In the genomic region with DNA sequence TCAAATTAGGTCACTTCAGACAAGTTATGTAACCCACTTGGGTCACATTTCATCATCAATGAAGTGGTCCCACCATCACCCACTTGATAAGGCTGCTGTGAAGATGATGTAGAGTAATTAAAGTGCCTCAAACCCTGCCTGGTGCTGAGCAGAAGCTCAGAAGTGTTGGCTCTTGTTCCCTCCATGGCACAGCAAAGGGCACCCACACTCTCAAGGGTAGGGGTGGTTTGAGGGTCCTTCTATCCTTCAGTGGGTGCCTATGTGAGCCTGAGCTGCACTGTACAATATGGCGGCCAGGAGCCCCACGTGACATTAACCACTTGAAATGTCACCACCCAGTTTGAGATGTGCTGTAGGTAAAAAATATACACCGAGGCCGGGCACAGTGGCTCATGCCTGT, we compare ENCODE assay signal across 19 cellular contexts.
DNase-seq lines count a peak whose midpoint lies in the region; ATAC-seq, FAIRE-seq and TF ChIP-seq lines count a peak whose summit lies in the region.
"Had no signal": no experiment of that assay in that cellular context is flagged by ENCODE, and none has a peak within 500 bp of the region (broad histone marks: within the 10 kb centered on the region; RNA-seq: fewer than 3 reads in every experiment).

No MANE protein-coding gene starts in this region.

- POLR2A ChIA-PET in GM12878 (lab: Charles Lee): interaction anchor here (0.6 to 13.9 kb wide), 7 partner anchors 7 to 59 kb away, joined by 3 to 384 read pairs (median 29); no protein-coding TSS in a partner anchor

- CTCF ChIA-PET in activated naive CD4-positive, alpha-beta T cell treated with anti-CD3 and anti-CD28 coated beads for 36 hours (lab: Charles Lee): interaction anchor here (0.5 to 2.6 kb wide), 8 partner anchors 22 to 350 kb away, joined by 3 to 10 read pairs (median 4); no protein-coding TSS in a partner anchor
- CTCF ChIA-PET in GM12878 (lab: Yijun Ruan, JAX): interaction anchor here (1.9 to 8.0 kb wide), 9 partner anchors 13 to 213 kb away, joined by 9 to 85 read pairs (median 48); no protein-coding TSS in a partner anchor

- H3K36me3 ChIP-seq in KOPT-K1 (ENCODE audit: insufficient read depth, low read length) (peaks cover 29% of the 10 kb centered on the region), GM12878 (ENCODE audit: control insufficient read depth in 2 of 2, insufficient read depth in 2 of 2, low read length in 1 of 2) (peaks cover 8% of the 10 kb centered on the region in 2 experiments; a peak in 3 of 4 replicates)
- H3K36me3 ChIP-seq: neural progenitor cell had no signal

- SMC1A ChIA-PET in GM12878 (lab: Charles Lee; ENCODE audit: uncharacterized antibody, unreplicated experiment): interaction anchor here (1.4 to 16.2 kb wide), 9 partner anchors 11 to 213 kb away, joined by 3 to 490 read pairs (median 19); no protein-coding TSS in a partner anchor

- peak; percentile 24; the same call in 1 of the 2 replicates for TF ChIP-seq POLR2A in GM12878 (IDR thresholded peaks at IDR 0.05; ENCODE audit: low read depth, low read length)

- peak overlapping the region; percentile 45; the same call in 1 of the 2 replicates for H3K4me3 ChIP-seq in GM12878
- H3K4me3 ChIP-seq: ascending aorta, hepatocyte, neural progenitor cell had no signal

- in situ Hi-C loops in GM12878 (cut with MboI): no loop called here

- H3K9me3 ChIP-seq in KOPT-K1 (ENCODE audit: insufficient read depth, low read length, poor library complexity, severe bottlenecking) (no peaks in the 10 kb centered on the region), GM12878 (replicated peaks; ENCODE audit: control insufficient read depth, insufficient read depth, low read length) (no peaks in the 10 kb centered on the region)
- H3K9me3 ChIP-seq: ascending aorta had no signal

- H3K4me3 Mint-ChIP-seq in activated naive CD4-positive, alpha-beta T cell treated with anti-CD3 and anti-CD28 coated beads for 36 hours: no peak overlapping the region
- H3K4me3 Mint-ChIP-seq in stimulated activated naive CD8-positive, alpha-beta T cell treated with anti-CD3 and anti-CD28 coated beads, Interleukin-15, amount 100 ng/mL, for 72 hours: peak overlapping the region; percentile 1 to 25
- H3K4me3 Mint-ChIP-seq: neural progenitor cell had no signal

- peaks cover 62% of the 10 kb centered on the region for H3K4me1 ChIP-seq in GM12878 (ENCODE audit: control insufficient read depth, insufficient read depth, low read length)

- H3K27me3 Mint-ChIP-seq in activated naive CD4-positive, alpha-beta T cell treated with anti-CD3 and anti-CD28 coated beads for 36 hours (ENCODE audit: low read depth): no peaks in the 10 kb centered on the region
- H3K27me3 Mint-ChIP-seq in stimulated activated naive CD8-positive, alpha-beta T cell treated with anti-CD3 and anti-CD28 coated beads, Interleukin-15, amount 100 ng/mL, for 72 hours: no peaks in the 10 kb centered on the region

- FAIRE-seq in GM12878 (lab: Jason Lieb, UNC): no peak
- FAIRE-seq: G401.6, keratinocyte had no signal

- no peak overlapping the region for H2AFZ ChIP-seq in GM12878 (ENCODE audit: control insufficient read depth, low read depth, low read length)
- H2AFZ ChIP-seq: hepatocyte, neural progenitor cell had no signal

- H3K27me3 ChIP-seq in GM12878 (replicated peaks in 1 of 2; ENCODE audit: control insufficient read depth in 2 of 2, insufficient read depth in 2 of 2, low read length in 1 of 2): no peaks in the 10 kb centered on the region
- H3K27me3 ChIP-seq: ascending aorta, hepatocyte, neural progenitor cell had no signal

- TF ChIP-seq CTCF in GM12878 (IDR thresholded peaks at IDR 0.05 in 2 of 3, conservative IDR thresholded peaks at IDR 0.05 in 1 of 3; ENCODE audit: control insufficient read depth in 2 of 3, extremely low read depth in 1 of 3, insufficient read depth in 1 of 3, low read depth in 3 of 3, low read length in 3 of 3): no peak

- no peak for DNase-seq in activated naive CD4-positive, alpha-beta T cell treated with anti-CD3 and anti-CD28 coated beads for 36 hours
- DNase-seq in activated naive CD4-positive, alpha-beta T cell (lab: John Stamatoyannopoulos, UW): no peak
- DNase-seq in GM12878 (ENCODE audit: low read depth, low spot score): no peak
- no peak for DNase-seq in stimulated activated naive CD8-positive, alpha-beta T cell treated with anti-CD3 and anti-CD28 coated beads, Interleukin-15, amount 100 ng/mL, for 72 hours
- DNase-seq in left lobe of liver (ENCODE audit: low spot score): no peak
- DNase-seq in posterior cingulate gyrus: no peak
- DNase-seq in NCI-H1092 (lab: John Stamatoyannopoulos, UW): no peak
- DNase-seq: activated CD4-positive, alpha-beta T cell treated with anti-CD3 and anti-CD28 coated beads, Interleukin-2, amount 50 U/mL, for 1 hour; IMR-90; NCI-H2081; NCI-H510A; SIG-M5; stimulated activated CD4-positive, alpha-beta T cell treated with anti-CD3 and anti-CD28 coated beads, Interleukin-12 subunit alpha, Interleukin-12 subunit beta, amount 100 ng/mL, for 4 hours had no signal

- peaks cover 96% of the 10 kb centered on the region for H3K79me2 ChIP-seq in GM12878 (ENCODE audit: control insufficient read depth, insufficient read depth, low read length)

- 86% methylated on average over 4 of the region's 4 CpGs for WGBS in GM12878 (ENCODE audit: insufficient coverage, insufficient replicate concordance, low lambda C conversion rate, missing lambda C conversion rate)

- no peak for TF ChIP-seq RAD21 in GM12878 (IDR thresholded peaks at IDR 0.05; ENCODE audit: insufficient read depth, low read depth, low read length)

- peak overlapping the region; percentile 15 for H3K27ac Mint-ChIP-seq in activated naive CD4-positive, alpha-beta T cell treated with anti-CD3 and anti-CD28 coated beads for 36 hours
- H3K27ac Mint-ChIP-seq in stimulated activated naive CD8-positive, alpha-beta T cell treated with anti-CD3 and anti-CD28 coated beads, Interleukin-15, amount 100 ng/mL, for 72 hours: peak overlapping the region; percentile 1 to 5
- H3K27ac Mint-ChIP-seq: neural progenitor cell had no signal

- H3K36me3 Mint-ChIP-seq in activated naive CD4-positive, alpha-beta T cell treated with anti-CD3 and anti-CD28 coated beads for 36 hours (ENCODE audit: low read depth): peaks cover 16% of the 10 kb centered on the region
- H3K36me3 Mint-ChIP-seq: neural progenitor cell had no signal

- RAD21 ChIA-PET in GM12878 (lab: Charles Lee; ENCODE audit: unreplicated experiment): interaction anchor here (3.1 to 20.7 kb wide), 7 partner anchors 7 to 69 kb away, joined by 12 to 537 read pairs (median 50); no protein-coding TSS in a partner anchor

- H3K9ac ChIP-seq in GM12878 (ENCODE audit: control insufficient read depth, insufficient read depth, low read length): peak overlapping the region; percentile 77
- H3K9ac ChIP-seq: neural progenitor cell had no signal

- H3K4me1 Mint-ChIP-seq in activated naive CD4-positive, alpha-beta T cell treated with anti-CD3 and anti-CD28 coated beads for 36 hours (ENCODE audit: low read depth): peaks cover 70% of the 10 kb centered on the region
- H3K4me1 Mint-ChIP-seq in stimulated activated naive CD8-positive, alpha-beta T cell treated with anti-CD3 and anti-CD28 coated beads, Interleukin-15, amount 100 ng/mL, for 72 hours: peaks cover 72% of the 10 kb centered on the region

- ATAC-seq in GM12878 (no peak), left lobe of liver (no peak)
- no peak for ATAC-seq in stimulated activated naive CD8-positive, alpha-beta T cell treated with anti-CD3 and anti-CD28 coated beads, Interleukin-15, amount 100 ng/mL, for 72 hours

- H3K27ac ChIP-seq in KOPT-K1 (ENCODE audit: low read depth, low read length, poor library complexity, severe bottlenecking) (peak overlapping the region; percentile 93), GM12878 (ENCODE audit: control insufficient read depth, insufficient read depth) (peak overlapping the region; percentile 99)
- H3K27ac ChIP-seq: ascending aorta, hepatocyte, neural progenitor cell had no signal

- no peaks in the 10 kb centered on the region for H3K9me3 Mint-ChIP-seq in activated naive CD4-positive, alpha-beta T cell treated with anti-CD3 and anti-CD28 coated beads for 36 hours
- no peaks in the 10 kb centered on the region for H3K9me3 Mint-ChIP-seq in stimulated activated naive CD8-positive, alpha-beta T cell treated with anti-CD3 and anti-CD28 coated beads, Interleukin-15, amount 100 ng/mL, for 72 hours
- H3K9me3 Mint-ChIP-seq: neural progenitor cell had no signal

- no TSS peak for BruUV-seq in GM12878 (replicated peaks; lab: Mats Ljungman, UMichigan)

- H3K4me2 ChIP-seq in GM12878 (ENCODE audit: control insufficient read depth, insufficient read depth): peak overlapping the region; percentile 96
- H3K4me2 ChIP-seq: hepatocyte, neural progenitor cell had no signal

- no peaks in the 10 kb centered on the region for H4K20me1 ChIP-seq in GM12878 (ENCODE audit: control insufficient read depth, insufficient read depth)

- TF ChIP-seq EP300 in GM12878 (IDR thresholded peaks at IDR 0.05; ENCODE audit: borderline replicate concordance in 1 of 2, control insufficient read depth in 1 of 2, low read depth in 2 of 2, low read length in 2 of 2): no peak

- intact Hi-C loops in activated naive CD4-positive, alpha-beta T cell treated with anti-CD3 and anti-CD28 coated beads for 36 hours (cut with micrococcal nuclease): no loop called here
- intact Hi-C loops in GM12878 (cut with micrococcal nuclease; ENCODE audit: unreplicated experiment) (no loop called here), posterior cingulate gyrus (cut with DNase I) (no loop called here)

TF ChIP-seq in GM12878, 131 proteins besides CTCF, POLR2A, EP300 and RAD21 (continues in another document):
- TF ChIP-seq, protein P1, sequence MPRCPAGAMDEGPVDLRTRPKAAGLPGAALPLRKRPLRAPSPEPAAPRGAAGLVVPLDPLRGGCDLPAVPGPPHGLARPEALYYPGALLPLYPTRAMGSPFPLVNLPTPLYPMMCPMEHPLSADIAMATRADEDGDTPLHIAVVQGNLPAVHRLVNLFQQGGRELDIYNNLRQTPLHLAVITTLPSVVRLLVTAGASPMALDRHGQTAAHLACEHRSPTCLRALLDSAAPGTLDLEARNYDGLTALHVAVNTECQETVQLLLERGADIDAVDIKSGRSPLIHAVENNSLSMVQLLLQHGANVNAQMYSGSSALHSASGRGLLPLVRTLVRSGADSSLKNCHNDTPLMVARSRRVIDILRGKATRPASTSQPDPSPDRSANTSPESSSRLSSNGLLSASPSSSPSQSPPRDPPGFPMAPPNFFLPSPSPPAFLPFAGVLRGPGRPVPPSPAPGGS (IDR thresholded peaks at IDR 0.05; ENCODE audit: borderline replicate concordance, insufficient read depth, low read depth, low read length, poor library complexity, severe bottlenecking): no peak
- 0 out of 2 replicates have a peak, but pooled peaks have one; percentile 57 for TF ChIP-seq POLR2AphosphoS5 (IDR thresholded peaks at IDR 0.05; ENCODE audit: low read length)
